8 cellular contexts compared by ENCODE assay signal in the genomic region with DNA sequence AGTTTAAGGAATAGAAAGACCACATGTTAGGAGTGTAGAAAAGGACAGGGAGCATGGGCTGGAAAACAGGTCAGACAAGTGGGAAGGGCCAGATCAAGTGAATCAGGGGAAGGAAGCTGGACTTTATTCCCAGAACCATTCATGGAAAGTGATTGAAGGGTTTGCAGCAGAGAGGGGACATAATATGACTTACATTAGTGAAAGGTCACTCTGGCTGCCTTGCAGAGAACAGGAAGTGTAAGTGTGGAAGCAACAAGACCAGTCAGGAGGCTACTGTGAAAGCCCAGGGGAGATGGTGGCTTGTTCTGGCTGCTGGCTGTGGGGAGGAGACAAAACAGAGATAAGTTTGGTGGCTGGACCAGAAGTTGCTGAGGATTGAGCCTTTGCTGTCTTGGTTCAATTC.
DNase-seq lines count a peak whose midpoint lies in the region; ATAC-seq and TF ChIP-seq lines count a peak whose summit lies in the region.

No MANE protein-coding gene starts in this region.

- H3K4me2 ChIP-seq in BLaER1 treated with 17β-estradiol and CSF1 and Interleukin-3, amounts not matched to agents 10 nM and 100 nM, result peak overlapping the region; percentile 58 to 96 (median 77)

- ATAC-seq in HG03378 (IDR thresholded peaks at IDR 0.05; ENCODE audit: unreplicated experiment), result peak; percentile 81
- ATAC-seq in sciatic nerve, result peak; percentile 8
- ATAC-seq in GM18519 (IDR thresholded peaks at IDR 0.05; ENCODE audit: low FRiP score, unreplicated experiment), result no peak

- peak; percentile 71 for DNase-seq in GM19240 (ENCODE audit: insufficient read length, low spot score)
- no peak for DNase-seq in breast epithelium (ENCODE audit: low spot score in 2 of 2)
- no peak for DNase-seq in sciatic nerve (ENCODE audit: low spot score)
- no peak for DNase-seq in amniotic stem cell (lab: John Stamatoyannopoulos, UW)
- no peak for DNase-seq in ACHN

- peaks cover 0 to 7% (median 0%) of the 10 kb centered on the region in 11 experiments; a peak in 2 of 22 replicates for H3K9me3 ChIP-seq in BLaER1 treated with 17β-estradiol and CSF1 and Interleukin-3, amounts not matched to agents 10 nM and 100 nM (replicated peaks in 1 of 11)
- no peaks in the 10 kb centered on the region for H3K9me3 ChIP-seq in breast epithelium

- no peak for TF ChIP-seq POLR2A in breast epithelium (IDR thresholded peaks at IDR 0.05)

- H3K27me3 ChIP-seq in BLaER1 treated with 17β-estradiol and CSF1 and Interleukin-3, amounts not matched to agents 10 nM and 100 nM, result no peaks in the 10 kb centered on the region
- H3K27me3 ChIP-seq in breast epithelium, result no peaks in the 10 kb centered on the region

- in situ Hi-C loops in ACHN (cut with HindIII; ENCODE audit: low pct_ligation_motif_present, low pct_unique_long_range_greater_than_20kb, low sequenced_read_pairs), result no loop called here

- H3K4me3 ChIP-seq in BLaER1 treated with 17β-estradiol and CSF1 and Interleukin-3, amounts not matched to agents 10 nM and 100 nM, result 0 out of 20 replicates have a peak overlapping the region, but pooled peaks of 1 of the 10 experiments have one; percentile 22
- H3K4me3 ChIP-seq in breast epithelium, result no peak overlapping the region

- no peak for TF ChIP-seq CTCF in breast epithelium (IDR thresholded peaks at IDR 0.05)

- intact Hi-C loops in breast epithelium (cut with DNase I; ENCODE audit: low total_unique reads), result no loop called here
- intact Hi-C loops in sciatic nerve (cut with DNase I), result no loop called here

- H3K9ac ChIP-seq in BLaER1 treated with 17β-estradiol and CSF1 and Interleukin-3, amounts not matched to agents 10 nM and 100 nM, result peak overlapping the region in 10 of 11 experiments; percentile 0 to 59 (median 24); a peak in 10 of 22 replicates

- H3K27ac ChIP-seq in BLaER1 treated with 17β-estradiol and CSF1 and Interleukin-3, amounts not matched to agents 10 nM and 100 nM, result peak overlapping the region in 10 of 11 experiments; percentile 12 to 100 (median 72); a peak in 17 of 22 replicates
- H3K27ac ChIP-seq in breast epithelium, result peak overlapping the region; percentile 86 to 89

- H4K20me1 ChIP-seq in BLaER1 treated with 17β-estradiol and CSF1 and Interleukin-3, amounts not matched to agents 10 nM and 100 nM, result no peaks in the 10 kb centered on the region

- no peaks in the 10 kb centered on the region for H3K36me3 ChIP-seq in BLaER1 treated with 17β-estradiol and CSF1 and Interleukin-3, amounts not matched to agents 10 nM and 100 nM
- H3K36me3 ChIP-seq in breast epithelium, result no peaks in the 10 kb centered on the region

- peaks cover 39 to 72% (median 55%) of the 10 kb centered on the region in 10 experiments for H3K4me1 ChIP-seq in BLaER1 treated with 17β-estradiol and CSF1 and Interleukin-3, amounts not matched to agents 10 nM and 100 nM
- H3K4me1 ChIP-seq in breast epithelium, result peaks cover 0 to 14% of the 10 kb centered on the region in 2 donors
